ENCODE assay signal across 16 cellular contexts in the genomic region with DNA sequence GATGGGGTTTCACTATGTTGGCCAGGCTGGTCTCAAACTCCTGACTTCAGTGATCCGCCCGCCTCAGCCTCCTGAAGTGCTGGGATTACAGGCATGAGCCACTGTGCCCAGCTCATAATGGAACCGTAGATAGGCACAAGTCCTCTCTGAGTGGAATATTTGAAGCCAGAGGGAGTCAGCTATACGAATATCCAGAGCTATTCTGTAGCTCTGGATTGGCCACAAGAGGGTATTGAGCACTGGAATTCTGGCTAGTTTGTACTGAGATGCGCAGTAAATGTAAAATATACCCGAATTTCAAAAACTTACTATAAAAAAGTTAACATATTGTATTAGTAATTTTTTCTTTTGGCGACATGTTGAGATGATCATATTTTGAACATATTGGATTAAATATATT. TPM values are rescaled to one million over a fixed set of nuclear protein-coding genes. Genes with fewer than 3 reads are reported as not detected.
DNase-seq lines count a peak whose midpoint lies in the region; ATAC-seq and TF ChIP-seq lines count a peak whose summit lies in the region.
"Had no signal": no experiment of that assay in that cellular context is flagged by ENCODE, and none has a peak within 500 bp of the region (broad histone marks: within the 10 kb centered on the region; RNA-seq: fewer than 3 reads in every experiment).

No MANE protein-coding gene starts in this region.

- CTCF ChIA-PET in activated CD8-positive, alpha-beta T cell treated with anti-CD3 and anti-CD28 coated beads, Interleukin-2, amount 10 ng/mL, durations not matched to agents 7 days and 5 days (lab: Charles Lee) = interaction anchor here (0.9 to 6.9 kb wide), 5 partner anchors 9 to 104 kb away, joined by 3 to 55 read pairs (median 4); no protein-coding TSS in a partner anchor

- H3K27ac Mint-ChIP-seq in natural killer cell (peak overlapping the region in 1 of 2 donors; percentile 31), glutamatergic neuron (ENCODE audit: unreplicated experiment) (no peak overlapping the region), type B pancreatic cell (peak overlapping the region; percentile 63)
- H3K27ac Mint-ChIP-seq in natural killer cell treated with Interleukin-12 subunit alpha and Interleukin-12 subunit beta and Interleukin-15 and Interleukin-18, amount 100 ng/mL, for 72 hours = peak overlapping the region in 1 of 2 donors; percentile 29
- no peak overlapping the region for H3K27ac Mint-ChIP-seq in activated CD8-positive, alpha-beta T cell treated with anti-CD3 and anti-CD28 coated beads, Interleukin-2, amount 10 ng/mL, durations not matched to agents 7 days and 5 days

- DNase-seq in natural killer cell = no peak
- no peak for DNase-seq in natural killer cell treated with Interleukin-12 subunit alpha and Interleukin-12 subunit beta and Interleukin-15 and Interleukin-18, amount 100 ng/mL, for 72 hours (ENCODE audit: low spot score)
- no peak for DNase-seq in activated CD8-positive, alpha-beta T cell treated with anti-CD3 and anti-CD28 coated beads, Interleukin-2, amount 10 ng/mL, durations not matched to agents 7 days and 5 days
- DNase-seq in glutamatergic neuron = no peak
- no peak for DNase-seq in type B pancreatic cell (ENCODE audit: extremely low spot score, unreplicated experiment)
- DNase-seq in GF-D8 (lab: John Stamatoyannopoulos, UW) = no peak
- DNase-seq: activated gamma-delta T cell treated with Interleukin-2 at 50 U/mL for 16 hours; left lung; NCI-H1105; NCI-H2029 treated with DMSO at 0.1 percent for 48 hours; stimulated activated CD4-positive, alpha-beta T cell treated with anti-CD3 and anti-CD28 coated beads, Interleukin-4, amount 100 ng/mL, for 4 hours; stomach; T-helper 9 cell; transverse colon had no signal

- H3K4me1 Mint-ChIP-seq in natural killer cell (peaks cover 13% of the 10 kb centered on the region in 2 donors), glutamatergic neuron (ENCODE audit: low read depth, unreplicated experiment) (no peaks in the 10 kb centered on the region), type B pancreatic cell (ENCODE audit: unreplicated experiment) (peaks cover 4% of the 10 kb centered on the region)
- peaks cover 8 to 13% of the 10 kb centered on the region in 2 donors for H3K4me1 Mint-ChIP-seq in natural killer cell treated with Interleukin-12 subunit alpha and Interleukin-12 subunit beta and Interleukin-15 and Interleukin-18, amount 100 ng/mL, for 72 hours (ENCODE audit: low read depth in 2 of 2)
- H3K4me1 Mint-ChIP-seq in activated CD8-positive, alpha-beta T cell treated with anti-CD3 and anti-CD28 coated beads, Interleukin-2, amount 10 ng/mL, durations not matched to agents 7 days and 5 days (ENCODE audit: low read depth) = peaks cover 14% of the 10 kb centered on the region

- ATAC-seq in natural killer cell (no peak), GM18520 (IDR thresholded peaks at IDR 0.05; ENCODE audit: unreplicated experiment) (no peak), GM19463 (IDR thresholded peaks at IDR 0.05; ENCODE audit: unreplicated experiment) (no peak)
- no peak for ATAC-seq in natural killer cell treated with Interleukin-12 subunit alpha and Interleukin-12 subunit beta and Interleukin-15 and Interleukin-18, amount 100 ng/mL, for 72 hours
- no peak for ATAC-seq in activated CD8-positive, alpha-beta T cell treated with anti-CD3 and anti-CD28 coated beads, Interleukin-2, amount 10 ng/mL, durations not matched to agents 7 days and 5 days

- TF ChIP-seq CTCF in natural killer cell (IDR thresholded peaks at IDR 0.05) (no peak), glutamatergic neuron (IDR thresholded peaks at IDR 0.05; ENCODE audit: partially characterized antibody, unreplicated experiment) (no peak), type B pancreatic cell (conservative IDR thresholded peaks at IDR 0.05) (no peak)

- no peaks in the 10 kb centered on the region for H3K9me3 Mint-ChIP-seq in natural killer cell
- no peaks in the 10 kb centered on the region for H3K9me3 Mint-ChIP-seq in natural killer cell treated with Interleukin-12 subunit alpha and Interleukin-12 subunit beta and Interleukin-15 and Interleukin-18, amount 100 ng/mL, for 72 hours
- H3K9me3 Mint-ChIP-seq in activated CD8-positive, alpha-beta T cell treated with anti-CD3 and anti-CD28 coated beads, Interleukin-2, amount 10 ng/mL, durations not matched to agents 7 days and 5 days (ENCODE audit: insufficient read depth) = no peaks in the 10 kb centered on the region
- peaks cover 4% of the 10 kb centered on the region for H3K9me3 Mint-ChIP-seq in glutamatergic neuron (ENCODE audit: unreplicated experiment)
- no peaks in the 10 kb centered on the region for H3K9me3 Mint-ChIP-seq in type B pancreatic cell

- no peaks in the 10 kb centered on the region for H3K36me3 Mint-ChIP-seq in natural killer cell
- no peaks in the 10 kb centered on the region for H3K36me3 Mint-ChIP-seq in natural killer cell treated with Interleukin-12 subunit alpha and Interleukin-12 subunit beta and Interleukin-15 and Interleukin-18, amount 100 ng/mL, for 72 hours
- no peaks in the 10 kb centered on the region for H3K36me3 Mint-ChIP-seq in activated CD8-positive, alpha-beta T cell treated with anti-CD3 and anti-CD28 coated beads, Interleukin-2, amount 10 ng/mL, durations not matched to agents 7 days and 5 days (ENCODE audit: low read depth)
- H3K36me3 Mint-ChIP-seq in glutamatergic neuron (ENCODE audit: unreplicated experiment) = no peaks in the 10 kb centered on the region
- H3K36me3 Mint-ChIP-seq in type B pancreatic cell = no peaks in the 10 kb centered on the region

- peak overlapping the region; percentile 78 for H3K4me3 Mint-ChIP-seq in natural killer cell
- H3K4me3 Mint-ChIP-seq in natural killer cell treated with Interleukin-12 subunit alpha and Interleukin-12 subunit beta and Interleukin-15 and Interleukin-18, amount 100 ng/mL, for 72 hours = no peak overlapping the region
- H3K4me3 Mint-ChIP-seq in activated CD8-positive, alpha-beta T cell treated with anti-CD3 and anti-CD28 coated beads, Interleukin-2, amount 10 ng/mL, durations not matched to agents 7 days and 5 days = peak overlapping the region; percentile 63
- H3K4me3 Mint-ChIP-seq in glutamatergic neuron (ENCODE audit: unreplicated experiment) = peak overlapping the region; percentile 68
- H3K4me3 Mint-ChIP-seq in type B pancreatic cell = peak overlapping the region; percentile 81

- no peaks in the 10 kb centered on the region for H3K27me3 Mint-ChIP-seq in natural killer cell (ENCODE audit: low read depth in 2 of 2)
- H3K27me3 Mint-ChIP-seq in natural killer cell treated with Interleukin-12 subunit alpha and Interleukin-12 subunit beta and Interleukin-15 and Interleukin-18, amount 100 ng/mL, for 72 hours = no peaks in the 10 kb centered on the region
- peaks cover 3% of the 10 kb centered on the region for H3K27me3 Mint-ChIP-seq in activated CD8-positive, alpha-beta T cell treated with anti-CD3 and anti-CD28 coated beads, Interleukin-2, amount 10 ng/mL, durations not matched to agents 7 days and 5 days (ENCODE audit: low read depth)
- H3K27me3 Mint-ChIP-seq in glutamatergic neuron (ENCODE audit: unreplicated experiment) = peaks cover 2% of the 10 kb centered on the region
- peaks cover 7% of the 10 kb centered on the region for H3K27me3 Mint-ChIP-seq in type B pancreatic cell

- intact Hi-C loops in natural killer cell (cut with micrococcal nuclease) = no loop called here

- POLR2A ChIA-PET in activated CD8-positive, alpha-beta T cell treated with anti-CD3 and anti-CD28 coated beads, Interleukin-2, amount 10 ng/mL, durations not matched to agents 7 days and 5 days (lab: Charles Lee) = no interaction called here

RNA-seq across cellular contexts. Expression of gene VPS13D, which starts 0.9 kb away (rescaled TPM):
- total RNA-seq in natural killer cell = 10 to 100 TPM; 66.3 to 94.0 (median 81.7) TPM
- total RNA-seq in natural killer cell treated with Interleukin-12 subunit alpha and Interleukin-12 subunit beta and Interleukin-15 and Interleukin-18, amount 100 ng/mL, for 72 hours = 10 to 100 TPM; 41.8 to 71.7 TPM
- 10 to 100 TPM; 32.5 to 39.9 TPM for total RNA-seq in activated CD8-positive, alpha-beta T cell treated with anti-CD3 and anti-CD28 coated beads, Interleukin-2, amount 10 ng/mL, durations not matched to agents 7 days and 5 days
- 32.8 TPM for total RNA-seq in glutamatergic neuron (ENCODE audit: unreplicated experiment)
- 43.4 and 49.0 TPM in 2 replicates for total RNA-seq in type B pancreatic cell (ENCODE audit: low replicate concordance)
